ENCODE assay signal across 1 cellular context in the genomic region with DNA sequence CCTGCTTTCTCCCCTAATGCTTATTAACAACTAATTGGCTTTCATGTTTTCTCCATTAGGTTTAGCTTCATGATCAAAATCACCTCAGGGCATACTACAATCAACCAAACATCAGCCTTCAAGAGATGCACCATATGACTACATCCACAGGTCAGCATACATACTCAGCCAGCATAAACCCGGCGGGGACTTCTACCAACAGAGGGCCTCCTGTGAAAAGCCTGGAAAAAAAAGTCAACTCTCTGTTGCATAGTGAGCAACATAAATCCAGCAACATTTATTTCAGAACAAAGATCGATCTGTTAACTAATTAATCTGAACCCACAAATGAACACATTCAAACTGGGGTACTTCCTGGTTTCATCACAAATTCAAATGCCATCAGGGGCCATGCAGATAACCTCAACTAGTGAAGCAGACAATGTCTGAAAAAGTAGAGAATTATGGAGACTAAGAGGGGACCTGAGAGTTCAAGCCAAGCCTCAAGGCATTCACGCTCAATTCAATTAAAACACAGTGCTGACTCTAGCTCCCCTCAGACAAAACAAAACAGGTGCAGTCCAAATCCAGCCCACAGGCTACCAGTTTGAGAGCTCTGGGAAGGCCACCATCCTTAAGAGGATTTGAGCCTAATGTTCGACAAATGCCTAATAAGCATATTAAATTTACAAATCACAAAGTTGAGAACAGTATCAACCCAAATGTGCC.
TF ChIP-seq lines count a peak whose summit lies in the region.

No MANE protein-coding gene starts in this region.

TF ChIP-seq in GM23338, 12 proteins besides CTCF, POLR2A, EP300 and RAD21 (continued from another document):
- TF ChIP-seq ETS1 (IDR thresholded peaks at IDR 0.05) (no peak), STAT1 (IDR thresholded peaks at IDR 0.05; ENCODE audit: unreplicated experiment) (no peak), NANOG (IDR thresholded peaks at IDR 0.05; ENCODE audit: borderline replicate concordance) (no peak)
